Comparison of ENCODE assay signal across 1 cellular context in the genomic region with DNA sequence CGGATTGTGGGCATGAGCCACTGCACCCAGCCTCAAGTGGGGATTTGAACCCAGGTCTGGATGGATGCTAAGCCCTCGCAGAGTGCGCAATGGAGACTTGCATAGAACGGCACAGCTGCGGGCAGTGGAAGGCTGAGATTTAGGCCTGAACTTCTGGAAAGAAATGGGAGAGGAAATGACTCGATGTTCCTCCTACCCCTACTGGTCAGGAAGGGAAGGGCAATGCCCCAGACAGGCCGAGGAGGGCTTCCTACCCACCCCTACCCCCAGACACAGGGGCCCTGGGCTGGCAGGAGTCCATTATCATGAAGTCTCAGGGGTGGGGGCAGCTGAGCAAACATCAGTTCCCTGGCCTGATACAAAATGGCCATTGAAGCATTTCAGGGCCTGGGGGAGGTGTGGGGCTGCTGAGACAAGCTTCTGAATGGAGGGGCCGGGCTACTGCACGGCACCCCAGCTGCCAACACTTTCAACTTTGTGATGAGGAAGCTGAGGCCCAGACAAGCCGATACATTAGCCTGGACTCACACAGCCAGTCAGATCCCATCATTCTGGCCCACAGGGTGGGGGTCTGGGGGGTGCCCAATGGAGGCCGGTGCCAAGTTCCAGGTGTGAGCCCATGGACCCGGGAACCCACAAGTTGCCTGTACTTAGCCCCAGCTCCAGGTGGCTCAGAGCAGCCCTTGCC.
TF ChIP-seq lines count a peak whose summit lies in the region.

No MANE protein-coding gene starts in this region.

TF ChIP-seq in H1, 55 proteins besides CTCF, POLR2A, EP300 and RAD21:
- TF ChIP-seq KDM4A (IDR thresholded peaks at IDR 0.05; ENCODE audit: low read depth, low read length, severe bottlenecking) (no peak), SUZ12 (IDR thresholded peaks at IDR 0.05; ENCODE audit: low read length) (no peak), CTBP2 (IDR thresholded peaks at IDR 0.05; ENCODE audit: borderline replicate concordance, insufficient read depth, insufficient read length, low read length) (no peak), CHD2 (IDR thresholded peaks at IDR 0.05; ENCODE audit: low read length) (no peak), RXRA (IDR thresholded peaks at IDR 0.05; ENCODE audit: insufficient read depth, low read depth, low read length) (no peak), MAFK (IDR thresholded peaks at IDR 0.05; ENCODE audit: low read depth, low read length) (no peak), YY1 (IDR thresholded peaks at IDR 0.05; ENCODE audit: low read depth, low read length) (0 out of 2 replicates have a peak, but pooled peaks have one; percentile 44), SIRT6 (IDR thresholded peaks at IDR 0.05; ENCODE audit: low read length) (no peak), GABPA (IDR thresholded peaks at IDR 0.05; ENCODE audit: borderline replicate concordance, insufficient read depth, low read length) (peak; percentile 32; the same call in 1 of the 2 replicates), EZH2 (IDR thresholded peaks at IDR 0.05; ENCODE audit: low read depth, low read length, severe bottlenecking) (no peak), HDAC2 (IDR thresholded peaks at IDR 0.05; ENCODE audit: borderline replicate concordance in 1 of 2, low read depth in 2 of 2, low read length in 2 of 2) (0 out of 4 replicates have a peak, but pooled peaks of 1 of the 2 experiments have one; percentile 74), ASH2L (IDR thresholded peaks at IDR 0.05; ENCODE audit: low read length) (no peak), CEBPB (IDR thresholded peaks at IDR 0.05; ENCODE audit: low read depth, low read length) (no peak), SAP30 (IDR thresholded peaks at IDR 0.05; ENCODE audit: insufficient read depth, insufficient replicate concordance, low read length) (no peak), NRF1 (IDR thresholded peaks at IDR 0.05; ENCODE audit: low read depth, low read length) (no peak), POU5F1 (IDR thresholded peaks at IDR 0.05; ENCODE audit: low read depth, low read length) (no peak), TAF7 (optimal IDR thresholded peaks at IDR 0.05; ENCODE audit: borderline replicate concordance, low read depth, low read length) (no peak), KDM1A (IDR thresholded peaks at IDR 0.05; ENCODE audit: borderline replicate concordance, low read length) (0 out of 2 replicates have a peak, but pooled peaks have one; percentile 24), FOSL1 (IDR thresholded peaks at IDR 0.05; ENCODE audit: insufficient read depth, low read depth, low read length) (no peak)
- TF ChIP-seq, protein P1, sequence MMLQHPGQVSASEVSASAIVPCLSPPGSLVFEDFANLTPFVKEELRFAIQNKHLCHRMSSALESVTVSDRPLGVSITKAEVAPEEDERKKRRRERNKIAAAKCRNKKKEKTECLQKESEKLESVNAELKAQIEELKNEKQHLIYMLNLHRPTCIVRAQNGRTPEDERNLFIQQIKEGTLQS (IDR thresholded peaks at IDR 0.05; ENCODE audit: insufficient read depth, low read depth, low read length) = no peak
- TF ChIP-seq, protein P2, sequence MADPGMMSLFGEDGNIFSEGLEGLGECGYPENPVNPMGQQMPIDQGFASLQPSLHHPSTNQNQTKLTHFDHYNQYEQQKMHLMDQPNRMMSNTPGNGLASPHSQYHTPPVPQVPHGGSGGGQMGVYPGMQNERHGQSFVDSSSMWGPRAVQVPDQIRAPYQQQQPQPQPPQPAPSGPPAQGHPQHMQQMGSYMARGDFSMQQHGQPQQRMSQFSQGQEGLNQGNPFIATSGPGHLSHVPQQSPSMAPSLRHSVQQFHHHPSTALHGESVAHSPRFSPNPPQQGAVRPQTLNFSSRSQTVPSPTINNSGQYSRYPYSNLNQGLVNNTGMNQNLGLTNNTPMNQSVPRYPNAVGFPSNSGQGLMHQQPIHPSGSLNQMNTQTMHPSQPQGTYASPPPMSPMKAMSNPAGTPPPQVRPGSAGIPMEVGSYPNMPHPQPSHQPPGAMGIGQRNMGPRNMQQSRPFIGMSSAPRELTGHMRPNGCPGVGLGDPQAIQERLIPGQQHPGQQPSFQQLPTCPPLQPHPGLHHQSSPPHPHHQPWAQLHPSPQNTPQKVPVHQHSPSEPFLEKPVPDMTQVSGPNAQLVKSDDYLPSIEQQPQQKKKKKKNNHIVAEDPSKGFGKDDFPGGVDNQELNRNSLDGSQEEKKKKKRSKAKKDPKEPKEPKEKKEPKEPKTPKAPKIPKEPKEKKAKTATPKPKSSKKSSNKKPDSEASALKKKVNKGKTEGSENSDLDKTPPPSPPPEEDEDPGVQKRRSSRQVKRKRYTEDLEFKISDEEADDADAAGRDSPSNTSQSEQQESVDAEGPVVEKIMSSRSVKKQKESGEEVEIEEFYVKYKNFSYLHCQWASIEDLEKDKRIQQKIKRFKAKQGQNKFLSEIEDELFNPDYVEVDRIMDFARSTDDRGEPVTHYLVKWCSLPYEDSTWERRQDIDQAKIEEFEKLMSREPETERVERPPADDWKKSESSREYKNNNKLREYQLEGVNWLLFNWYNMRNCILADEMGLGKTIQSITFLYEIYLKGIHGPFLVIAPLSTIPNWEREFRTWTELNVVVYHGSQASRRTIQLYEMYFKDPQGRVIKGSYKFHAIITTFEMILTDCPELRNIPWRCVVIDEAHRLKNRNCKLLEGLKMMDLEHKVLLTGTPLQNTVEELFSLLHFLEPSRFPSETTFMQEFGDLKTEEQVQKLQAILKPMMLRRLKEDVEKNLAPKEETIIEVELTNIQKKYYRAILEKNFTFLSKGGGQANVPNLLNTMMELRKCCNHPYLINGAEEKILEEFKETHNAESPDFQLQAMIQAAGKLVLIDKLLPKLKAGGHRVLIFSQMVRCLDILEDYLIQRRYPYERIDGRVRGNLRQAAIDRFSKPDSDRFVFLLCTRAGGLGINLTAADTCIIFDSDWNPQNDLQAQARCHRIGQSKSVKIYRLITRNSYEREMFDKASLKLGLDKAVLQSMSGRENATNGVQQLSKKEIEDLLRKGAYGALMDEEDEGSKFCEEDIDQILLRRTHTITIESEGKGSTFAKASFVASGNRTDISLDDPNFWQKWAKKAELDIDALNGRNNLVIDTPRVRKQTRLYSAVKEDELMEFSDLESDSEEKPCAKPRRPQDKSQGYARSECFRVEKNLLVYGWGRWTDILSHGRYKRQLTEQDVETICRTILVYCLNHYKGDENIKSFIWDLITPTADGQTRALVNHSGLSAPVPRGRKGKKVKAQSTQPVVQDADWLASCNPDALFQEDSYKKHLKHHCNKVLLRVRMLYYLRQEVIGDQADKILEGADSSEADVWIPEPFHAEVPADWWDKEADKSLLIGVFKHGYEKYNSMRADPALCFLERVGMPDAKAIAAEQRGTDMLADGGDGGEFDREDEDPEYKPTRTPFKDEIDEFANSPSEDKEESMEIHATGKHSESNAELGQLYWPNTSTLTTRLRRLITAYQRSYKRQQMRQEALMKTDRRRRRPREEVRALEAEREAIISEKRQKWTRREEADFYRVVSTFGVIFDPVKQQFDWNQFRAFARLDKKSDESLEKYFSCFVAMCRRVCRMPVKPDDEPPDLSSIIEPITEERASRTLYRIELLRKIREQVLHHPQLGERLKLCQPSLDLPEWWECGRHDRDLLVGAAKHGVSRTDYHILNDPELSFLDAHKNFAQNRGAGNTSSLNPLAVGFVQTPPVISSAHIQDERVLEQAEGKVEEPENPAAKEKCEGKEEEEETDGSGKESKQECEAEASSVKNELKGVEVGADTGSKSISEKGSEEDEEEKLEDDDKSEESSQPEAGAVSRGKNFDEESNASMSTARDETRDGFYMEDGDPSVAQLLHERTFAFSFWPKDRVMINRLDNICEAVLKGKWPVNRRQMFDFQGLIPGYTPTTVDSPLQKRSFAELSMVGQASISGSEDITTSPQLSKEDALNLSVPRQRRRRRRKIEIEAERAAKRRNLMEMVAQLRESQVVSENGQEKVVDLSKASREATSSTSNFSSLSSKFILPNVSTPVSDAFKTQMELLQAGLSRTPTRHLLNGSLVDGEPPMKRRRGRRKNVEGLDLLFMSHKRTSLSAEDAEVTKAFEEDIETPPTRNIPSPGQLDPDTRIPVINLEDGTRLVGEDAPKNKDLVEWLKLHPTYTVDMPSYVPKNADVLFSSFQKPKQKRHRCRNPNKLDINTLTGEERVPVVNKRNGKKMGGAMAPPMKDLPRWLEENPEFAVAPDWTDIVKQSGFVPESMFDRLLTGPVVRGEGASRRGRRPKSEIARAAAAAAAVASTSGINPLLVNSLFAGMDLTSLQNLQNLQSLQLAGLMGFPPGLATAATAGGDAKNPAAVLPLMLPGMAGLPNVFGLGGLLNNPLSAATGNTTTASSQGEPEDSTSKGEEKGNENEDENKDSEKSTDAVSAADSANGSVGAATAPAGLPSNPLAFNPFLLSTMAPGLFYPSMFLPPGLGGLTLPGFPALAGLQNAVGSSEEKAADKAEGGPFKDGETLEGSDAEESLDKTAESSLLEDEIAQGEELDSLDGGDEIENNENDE (IDR thresholded peaks at IDR 0.05; ENCODE audit: insufficient replicate concordance, low read length) = no peak
